8 cellular contexts compared by ENCODE assay signal in genomic region chr4:189904420-189905027, GRCh38. TPM values are rescaled to one million over a fixed set of nuclear protein-coding genes. Genes with fewer than 3 reads are reported as not detected.
DNase-seq lines count a peak whose midpoint lies in the region; ATAC-seq and TF ChIP-seq lines count a peak whose summit lies in the region.
"Not testable (repeated sequence)": the region's sequence is repeated elsewhere in the genome, so short reads cannot be mapped to it uniquely, and the experiment has no call there.

No MANE protein-coding gene starts in this region.

- not testable (repeated sequence) for H3K4me3 Mint-ChIP-seq in brain; osteocyte (ENCODE audit: unreplicated experiment); type B pancreatic cell

- H3K27ac Mint-ChIP-seq in brain; osteocyte (ENCODE audit: unreplicated experiment); type B pancreatic cell: not testable (repeated sequence)

- intact Hi-C loops in left cardiac atrium (cut with DNase I), result not testable (repeated sequence)

- DNase-seq in GM04503 (ENCODE audit: low read depth) (peak; percentile 10), H4 (ENCODE audit: low spot score) (peak; percentile 60), HuH-7 (ENCODE audit: low spot score) (peak; percentile 0), left cardiac atrium (peak; percentile 47)
- DNase-seq in osteocyte (ENCODE audit: extremely low spot score, unreplicated experiment); type B pancreatic cell (ENCODE audit: extremely low spot score, unreplicated experiment): not testable (repeated sequence)

- H3K9me3 Mint-ChIP-seq in brain; osteocyte (ENCODE audit: unreplicated experiment); type B pancreatic cell: not testable (repeated sequence)

- peak in 1 of 2 donors; percentile 36 for ATAC-seq in left cardiac atrium

- not testable (repeated sequence) for H3K4me1 Mint-ChIP-seq in brain; osteocyte (ENCODE audit: unreplicated experiment); type B pancreatic cell (ENCODE audit: unreplicated experiment)

- not testable (repeated sequence) for H3K27me3 Mint-ChIP-seq in brain, type B pancreatic cell
- H3K27me3 Mint-ChIP-seq in osteocyte (ENCODE audit: unreplicated experiment), result peaks cover 23% of the 10 kb centered on the region

- not testable (repeated sequence) for H3K36me3 Mint-ChIP-seq in brain; osteocyte (ENCODE audit: unreplicated experiment); type B pancreatic cell

- not testable (repeated sequence) for H3K4me3 ChIP-seq in WI38 (ENCODE audit: low read depth, low read length)

- TF ChIP-seq CTCF in WI38 (IDR thresholded peaks at IDR 0.05; ENCODE audit: low read depth, low read length), result peak; percentile 57
- TF ChIP-seq CTCF in brain (conservative IDR thresholded peaks at IDR 0.05), result peak; percentile 83 to 87
- peak; percentile 75 for TF ChIP-seq CTCF in osteocyte (IDR thresholded peaks at IDR 0.05)
- peak; percentile 84 for TF ChIP-seq CTCF in type B pancreatic cell (conservative IDR thresholded peaks at IDR 0.05)

RNA-seq across cellular contexts. Expression of gene FRG1, which starts 36.1 kb away (rescaled TPM):
- total RNA-seq in H4 (2014; rRNA removed; shearing (Covaris generic)), result 48.3 and 49.6 TPM in 2 replicates
- polyA plus RNA-seq in brain (ENCODE audit: insufficient read depth, low read depth, low replicate concordance), result 26.2 TPM
- total RNA-seq in left cardiac atrium (10 to 100 TPM; 31.9 to 34.6 TPM), osteocyte (34.5 and 37.1 TPM in 2 replicates), type B pancreatic cell (ENCODE audit: low replicate concordance) (30.1 and 42.3 TPM in 2 replicates)
